In the genomic region with DNA sequence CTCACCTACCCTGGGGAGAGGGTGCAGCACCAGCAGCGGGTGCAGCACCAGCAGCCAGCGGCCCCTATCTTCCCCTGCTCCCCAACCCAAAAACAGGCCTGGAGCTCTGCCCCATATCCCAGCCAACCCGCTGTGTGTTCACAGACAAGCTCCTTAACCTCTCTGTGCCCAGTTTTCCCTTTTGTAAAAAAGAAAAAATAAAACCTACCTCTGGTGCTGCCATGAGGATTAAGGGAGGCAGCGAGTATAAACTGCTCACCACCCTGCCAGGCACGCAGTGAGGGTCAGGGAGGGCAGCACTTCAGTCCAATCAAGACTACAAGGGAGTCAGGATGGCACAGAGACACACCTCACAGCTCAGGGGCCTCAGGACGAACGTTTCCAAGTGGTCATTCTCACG, we compare ENCODE assay signal across 2 cellular contexts.
TF ChIP-seq lines count a peak whose summit lies in the region.

No MANE protein-coding gene starts in this region.

TF ChIP-seq in IMR-90, 13 proteins besides CTCF, POLR2A, EP300 and RAD21 (continued from another document):
- TF ChIP-seq NFE2L2 (IDR thresholded peaks at IDR 0.05; ENCODE audit: low read depth, low read length) (no peak), MXI1 (IDR thresholded peaks at IDR 0.05; ENCODE audit: borderline replicate concordance, low read depth, low read length) (no peak), CHD1 (IDR thresholded peaks at IDR 0.05; ENCODE audit: low read depth, low read length) (no peak), RCOR1 (IDR thresholded peaks at IDR 0.05; ENCODE audit: insufficient replicate concordance, low read length) (no peak)
- TF ChIP-seq, protein P1, sequence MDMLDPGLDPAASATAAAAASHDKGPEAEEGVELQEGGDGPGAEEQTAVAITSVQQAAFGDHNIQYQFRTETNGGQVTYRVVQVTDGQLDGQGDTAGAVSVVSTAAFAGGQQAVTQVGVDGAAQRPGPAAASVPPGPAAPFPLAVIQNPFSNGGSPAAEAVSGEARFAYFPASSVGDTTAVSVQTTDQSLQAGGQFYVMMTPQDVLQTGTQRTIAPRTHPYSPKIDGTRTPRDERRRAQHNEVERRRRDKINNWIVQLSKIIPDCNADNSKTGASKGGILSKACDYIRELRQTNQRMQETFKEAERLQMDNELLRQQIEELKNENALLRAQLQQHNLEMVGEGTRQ (IDR thresholded peaks at IDR 0.05; ENCODE audit: low read depth, low read length): no peak
- TF ChIP-seq, protein P2, sequence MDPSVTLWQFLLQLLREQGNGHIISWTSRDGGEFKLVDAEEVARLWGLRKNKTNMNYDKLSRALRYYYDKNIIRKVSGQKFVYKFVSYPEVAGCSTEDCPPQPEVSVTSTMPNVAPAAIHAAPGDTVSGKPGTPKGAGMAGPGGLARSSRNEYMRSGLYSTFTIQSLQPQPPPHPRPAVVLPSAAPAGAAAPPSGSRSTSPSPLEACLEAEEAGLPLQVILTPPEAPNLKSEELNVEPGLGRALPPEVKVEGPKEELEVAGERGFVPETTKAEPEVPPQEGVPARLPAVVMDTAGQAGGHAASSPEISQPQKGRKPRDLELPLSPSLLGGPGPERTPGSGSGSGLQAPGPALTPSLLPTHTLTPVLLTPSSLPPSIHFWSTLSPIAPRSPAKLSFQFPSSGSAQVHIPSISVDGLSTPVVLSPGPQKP (IDR thresholded peaks at IDR 0.05; ENCODE audit: borderline replicate concordance, low read depth, low read length): no peak

TF ChIP-seq in K562, 482 proteins besides CTCF, POLR2A, EP300 and RAD21:
- TF ChIP-seq, protein P3, sequence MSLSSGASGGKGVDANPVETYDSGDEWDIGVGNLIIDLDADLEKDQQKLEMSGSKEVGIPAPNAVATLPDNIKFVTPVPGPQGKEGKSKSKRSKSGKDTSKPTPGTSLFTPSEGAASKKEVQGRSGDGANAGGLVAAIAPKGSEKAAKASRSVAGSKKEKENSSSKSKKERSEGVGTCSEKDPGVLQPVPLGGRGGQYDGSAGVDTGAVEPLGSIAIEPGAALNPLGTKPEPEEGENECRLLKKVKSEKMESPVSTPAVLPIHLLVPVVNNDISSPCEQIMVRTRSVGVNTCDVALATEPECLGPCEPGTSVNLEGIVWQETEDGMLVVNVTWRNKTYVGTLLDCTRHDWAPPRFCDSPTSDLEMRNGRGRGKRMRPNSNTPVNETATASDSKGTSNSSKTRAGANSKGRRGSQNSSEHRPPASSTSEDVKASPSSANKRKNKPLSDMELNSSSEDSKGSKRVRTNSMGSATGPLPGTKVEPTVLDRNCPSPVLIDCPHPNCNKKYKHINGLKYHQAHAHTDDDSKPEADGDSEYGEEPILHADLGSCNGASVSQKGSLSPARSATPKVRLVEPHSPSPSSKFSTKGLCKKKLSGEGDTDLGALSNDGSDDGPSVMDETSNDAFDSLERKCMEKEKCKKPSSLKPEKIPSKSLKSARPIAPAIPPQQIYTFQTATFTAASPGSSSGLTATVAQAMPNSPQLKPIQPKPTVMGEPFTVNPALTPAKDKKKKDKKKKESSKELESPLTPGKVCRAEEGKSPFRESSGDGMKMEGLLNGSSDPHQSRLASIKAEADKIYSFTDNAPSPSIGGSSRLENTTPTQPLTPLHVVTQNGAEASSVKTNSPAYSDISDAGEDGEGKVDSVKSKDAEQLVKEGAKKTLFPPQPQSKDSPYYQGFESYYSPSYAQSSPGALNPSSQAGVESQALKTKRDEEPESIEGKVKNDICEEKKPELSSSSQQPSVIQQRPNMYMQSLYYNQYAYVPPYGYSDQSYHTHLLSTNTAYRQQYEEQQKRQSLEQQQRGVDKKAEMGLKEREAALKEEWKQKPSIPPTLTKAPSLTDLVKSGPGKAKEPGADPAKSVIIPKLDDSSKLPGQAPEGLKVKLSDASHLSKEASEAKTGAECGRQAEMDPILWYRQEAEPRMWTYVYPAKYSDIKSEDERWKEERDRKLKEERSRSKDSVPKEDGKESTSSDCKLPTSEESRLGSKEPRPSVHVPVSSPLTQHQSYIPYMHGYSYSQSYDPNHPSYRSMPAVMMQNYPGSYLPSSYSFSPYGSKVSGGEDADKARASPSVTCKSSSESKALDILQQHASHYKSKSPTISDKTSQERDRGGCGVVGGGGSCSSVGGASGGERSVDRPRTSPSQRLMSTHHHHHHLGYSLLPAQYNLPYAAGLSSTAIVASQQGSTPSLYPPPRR (CRISPR knock-in tag; IDR thresholded peaks at IDR 0.05; ENCODE audit: borderline replicate concordance): no peak
- TF ChIP-seq BCOR (IDR thresholded peaks at IDR 0.05) (peak; percentile 38; the same call in 1 of the 2 replicates), ZNF764 (CRISPR knock-in tag; IDR thresholded peaks at IDR 0.05; ENCODE audit: low read depth) (no peak), HSF4 (CRISPR knock-in tag; IDR thresholded peaks at IDR 0.05; ENCODE audit: borderline replicate concordance) (no peak), ZNF311 (CRISPR knock-in tag; IDR thresholded peaks at IDR 0.05) (no peak), ZNF436 (CRISPR knock-in tag; IDR thresholded peaks at IDR 0.05) (no peak), NEUROD1 (IDR thresholded peaks at IDR 0.05; ENCODE audit: borderline replicate concordance, low read depth, low read length, partially characterized antibody) (no peak), BRD9 (IDR thresholded peaks at IDR 0.05; ENCODE audit: low read depth, partially characterized antibody) (peak; percentile 94), RBM25 (IDR thresholded peaks at IDR 0.05; ENCODE audit: low read depth, low read length, severe bottlenecking) (peak; percentile 51), ARID2 (IDR thresholded peaks at IDR 0.05) (no peak), MYC (IDR thresholded peaks at IDR 0.05; ENCODE audit: low read depth, low read length) (no peak), MYC (CRISPR knock-in tag; IDR thresholded peaks at IDR 0.05; ENCODE audit: borderline replicate concordance, low read depth) (no peak), ZNF282 (CRISPR knock-in tag; IDR thresholded peaks at IDR 0.05) (no peak), ZFP36 (IDR thresholded peaks at IDR 0.05; ENCODE audit: low read depth, low read length, partially characterized antibody) (peak; percentile 66), ZBTB17 (CRISPR knock-in tag; IDR thresholded peaks at IDR 0.05) (no peak), TEAD2 (tag; IDR thresholded peaks at IDR 0.05) (no peak), MAFG (tag; conservative IDR thresholded peaks at IDR 0.05) (no peak), GATAD2A (IDR thresholded peaks at IDR 0.05) (no peak), WHSC1 (IDR thresholded peaks at IDR 0.05; ENCODE audit: low read length) (no peak)
- TF ChIP-seq, protein P4, sequence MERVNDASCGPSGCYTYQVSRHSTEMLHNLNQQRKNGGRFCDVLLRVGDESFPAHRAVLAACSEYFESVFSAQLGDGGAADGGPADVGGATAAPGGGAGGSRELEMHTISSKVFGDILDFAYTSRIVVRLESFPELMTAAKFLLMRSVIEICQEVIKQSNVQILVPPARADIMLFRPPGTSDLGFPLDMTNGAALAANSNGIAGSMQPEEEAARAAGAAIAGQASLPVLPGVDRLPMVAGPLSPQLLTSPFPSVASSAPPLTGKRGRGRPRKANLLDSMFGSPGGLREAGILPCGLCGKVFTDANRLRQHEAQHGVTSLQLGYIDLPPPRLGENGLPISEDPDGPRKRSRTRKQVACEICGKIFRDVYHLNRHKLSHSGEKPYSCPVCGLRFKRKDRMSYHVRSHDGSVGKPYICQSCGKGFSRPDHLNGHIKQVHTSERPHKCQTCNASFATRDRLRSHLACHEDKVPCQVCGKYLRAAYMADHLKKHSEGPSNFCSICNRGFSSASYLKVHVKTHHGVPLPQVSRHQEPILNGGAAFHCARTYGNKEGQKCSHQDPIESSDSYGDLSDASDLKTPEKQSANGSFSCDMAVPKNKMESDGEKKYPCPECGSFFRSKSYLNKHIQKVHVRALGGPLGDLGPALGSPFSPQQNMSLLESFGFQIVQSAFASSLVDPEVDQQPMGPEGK (CRISPR knock-in tag; IDR thresholded peaks at IDR 0.05; ENCODE audit: borderline replicate concordance): no peak
- TF ChIP-seq, protein P5, sequence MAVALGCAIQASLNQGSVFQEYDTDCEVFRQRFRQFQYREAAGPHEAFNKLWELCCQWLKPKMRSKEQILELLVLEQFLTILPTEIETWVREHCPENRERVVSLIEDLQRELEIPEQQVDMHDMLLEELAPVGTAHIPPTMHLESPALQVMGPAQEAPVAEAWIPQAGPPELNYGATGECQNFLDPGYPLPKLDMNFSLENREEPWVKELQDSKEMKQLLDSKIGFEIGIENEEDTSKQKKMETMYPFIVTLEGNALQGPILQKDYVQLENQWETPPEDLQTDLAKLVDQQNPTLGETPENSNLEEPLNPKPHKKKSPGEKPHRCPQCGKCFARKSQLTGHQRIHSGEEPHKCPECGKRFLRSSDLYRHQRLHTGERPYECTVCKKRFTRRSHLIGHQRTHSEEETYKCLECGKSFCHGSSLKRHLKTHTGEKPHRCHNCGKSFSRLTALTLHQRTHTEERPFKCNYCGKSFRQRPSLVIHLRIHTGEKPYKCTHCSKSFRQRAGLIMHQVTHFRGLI (CRISPR knock-in tag; IDR thresholded peaks at IDR 0.05): no peak
- TF ChIP-seq, protein P1 (CRISPR knock-in tag; IDR thresholded peaks at IDR 0.05): no peak
- TF ChIP-seq, protein P6, sequence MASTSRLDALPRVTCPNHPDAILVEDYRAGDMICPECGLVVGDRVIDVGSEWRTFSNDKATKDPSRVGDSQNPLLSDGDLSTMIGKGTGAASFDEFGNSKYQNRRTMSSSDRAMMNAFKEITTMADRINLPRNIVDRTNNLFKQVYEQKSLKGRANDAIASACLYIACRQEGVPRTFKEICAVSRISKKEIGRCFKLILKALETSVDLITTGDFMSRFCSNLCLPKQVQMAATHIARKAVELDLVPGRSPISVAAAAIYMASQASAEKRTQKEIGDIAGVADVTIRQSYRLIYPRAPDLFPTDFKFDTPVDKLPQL (IDR thresholded peaks at IDR 0.05; ENCODE audit: extremely low read depth, insufficient read length): no peak
- TF ChIP-seq, protein P7, sequence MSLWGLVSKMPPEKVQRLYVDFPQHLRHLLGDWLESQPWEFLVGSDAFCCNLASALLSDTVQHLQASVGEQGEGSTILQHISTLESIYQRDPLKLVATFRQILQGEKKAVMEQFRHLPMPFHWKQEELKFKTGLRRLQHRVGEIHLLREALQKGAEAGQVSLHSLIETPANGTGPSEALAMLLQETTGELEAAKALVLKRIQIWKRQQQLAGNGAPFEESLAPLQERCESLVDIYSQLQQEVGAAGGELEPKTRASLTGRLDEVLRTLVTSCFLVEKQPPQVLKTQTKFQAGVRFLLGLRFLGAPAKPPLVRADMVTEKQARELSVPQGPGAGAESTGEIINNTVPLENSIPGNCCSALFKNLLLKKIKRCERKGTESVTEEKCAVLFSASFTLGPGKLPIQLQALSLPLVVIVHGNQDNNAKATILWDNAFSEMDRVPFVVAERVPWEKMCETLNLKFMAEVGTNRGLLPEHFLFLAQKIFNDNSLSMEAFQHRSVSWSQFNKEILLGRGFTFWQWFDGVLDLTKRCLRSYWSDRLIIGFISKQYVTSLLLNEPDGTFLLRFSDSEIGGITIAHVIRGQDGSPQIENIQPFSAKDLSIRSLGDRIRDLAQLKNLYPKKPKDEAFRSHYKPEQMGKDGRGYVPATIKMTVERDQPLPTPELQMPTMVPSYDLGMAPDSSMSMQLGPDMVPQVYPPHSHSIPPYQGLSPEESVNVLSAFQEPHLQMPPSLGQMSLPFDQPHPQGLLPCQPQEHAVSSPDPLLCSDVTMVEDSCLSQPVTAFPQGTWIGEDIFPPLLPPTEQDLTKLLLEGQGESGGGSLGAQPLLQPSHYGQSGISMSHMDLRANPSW (CRISPR knock-in tag; IDR thresholded peaks at IDR 0.05): no peak
